Comparison of ENCODE assay signal across 23 cellular contexts in the genomic region with DNA sequence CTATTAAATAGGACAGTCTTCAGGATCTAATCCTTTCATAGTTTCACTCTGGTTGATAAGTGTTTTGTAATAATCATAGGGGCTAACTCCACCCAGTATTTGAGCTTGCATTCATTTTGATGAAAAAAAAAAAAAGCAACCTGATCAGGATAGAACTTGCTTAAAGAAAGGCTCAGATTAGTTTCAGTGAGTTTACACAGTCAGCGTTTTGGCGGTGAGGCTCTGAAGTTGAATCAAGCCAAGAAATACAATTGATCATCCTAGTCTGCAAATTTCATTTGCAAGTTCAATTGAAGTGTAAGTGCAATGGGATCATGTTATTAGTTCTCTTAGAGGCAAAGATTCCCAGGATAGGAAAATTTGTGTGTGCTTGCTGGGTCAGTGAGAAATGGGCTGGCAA.
"Had no signal": no experiment of that assay in that cellular context is flagged by ENCODE, and none has a peak within 500 bp of the region (broad histone marks: within the 10 kb centered on the region; RNA-seq: fewer than 3 reads in every experiment).

No MANE protein-coding gene starts in this region.

- H3K4me1 Mint-ChIP-seq: activated CD4-positive, alpha-beta T cell treated with anti-CD3 and anti-CD28 coated beads for 36 hours; activated CD8-positive, alpha-beta memory T cell treated with anti-CD3 and anti-CD28 coated beads, Interleukin-2, amount 10 ng/mL, durations not matched to agents 7 days and 5 days; T-cell had no signal

- H3K4me1 ChIP-seq: left lung had no signal

- DNase-seq: activated CD4-positive, alpha-beta T cell treated with anti-CD3 and anti-CD28 coated beads for 36 hours; activated CD4-positive, alpha-beta T cell treated with anti-CD3 and anti-CD28 coated beads, Interleukin-2, amount 50 U/mL, for 48 hours; activated CD8-positive, alpha-beta memory T cell treated with anti-CD3 and anti-CD28 coated beads, Interleukin-2, amount 10 ng/mL, durations not matched to agents 7 days and 5 days; activated naive CD4-positive, alpha-beta T cell treated with anti-CD3 and anti-CD28 coated beads for 36 hours; aorta; foreskin melanocyte; glutamatergic neuron; hippocampal formation; left lung; nephron progenitor cell; nucleus accumbens; retina; stimulated activated CD4-positive, alpha-beta T cell treated with anti-CD3 and anti-CD28 coated beads, Interleukin-12 subunit alpha, Interleukin-12 subunit beta, amount 100 ng/mL, for 4 hours; stimulated activated CD4-positive, alpha-beta T cell treated with anti-CD3 and anti-CD28 coated beads, Interleukin-1b, Interleukin-23, amount 100 ng/mL, for 48 hours; stimulated activated naive CD8-positive, alpha-beta T cell treated with anti-CD3 and anti-CD28 coated beads, Interleukin-15, Interleukin-2, amounts not matched to agents 100 U/mL and 50 U/mL, for 24 hours; T-cell; trophoblast cell had no signal

- H3K4me3 ChIP-seq: coronary artery, esophagus muscularis mucosa, left lung, suprapubic skin, vagina had no signal

- ATAC-seq: activated CD4-positive, alpha-beta T cell treated with anti-CD3 and anti-CD28 coated beads for 36 hours; activated CD8-positive, alpha-beta memory T cell treated with anti-CD3 and anti-CD28 coated beads, Interleukin-2, amount 10 ng/mL, durations not matched to agents 7 days and 5 days; left lung; stimulated activated naive CD8-positive, alpha-beta T cell treated with anti-CD3 and anti-CD28 coated beads, Interleukin-15, Interleukin-2, amounts not matched to agents 100 U/mL and 50 U/mL, for 24 hours; T-cell; WTC11 had no signal

- H3K27me3 ChIP-seq: esophagus muscularis mucosa, left lung, suprapubic skin, vagina had no signal

- H3K27ac Mint-ChIP-seq: activated CD4-positive, alpha-beta T cell treated with anti-CD3 and anti-CD28 coated beads for 36 hours; activated CD8-positive, alpha-beta memory T cell treated with anti-CD3 and anti-CD28 coated beads, Interleukin-2, amount 10 ng/mL, durations not matched to agents 7 days and 5 days; activated naive CD4-positive, alpha-beta T cell treated with anti-CD3 and anti-CD28 coated beads for 36 hours; activated T-helper 2 cell treated with anti-CD3 and anti-CD28 coated beads, Interferon-gamma antibody, Interleukin-2, Interleukin-4, amounts not matched to agents 10 μg/mL and 5 μg/mL and 100 μg/mL, durations not matched to agents 14 hours and 24 hours and 36 hours; nephron progenitor cell; T-cell; WTC11 had no signal

- H3K36me3 Mint-ChIP-seq: activated CD8-positive, alpha-beta memory T cell treated with anti-CD3 and anti-CD28 coated beads, Interleukin-2, amount 10 ng/mL, durations not matched to agents 7 days and 5 days; T-cell; WTC11 had no signal

- H3K27ac ChIP-seq: coronary artery, esophagus muscularis mucosa, left lung, suprapubic skin, vagina had no signal

- H3K4me3 Mint-ChIP-seq: activated CD4-positive, alpha-beta T cell treated with anti-CD3 and anti-CD28 coated beads for 36 hours; activated CD8-positive, alpha-beta memory T cell treated with anti-CD3 and anti-CD28 coated beads, Interleukin-2, amount 10 ng/mL, durations not matched to agents 7 days and 5 days; activated naive CD4-positive, alpha-beta T cell treated with anti-CD3 and anti-CD28 coated beads for 36 hours; nephron progenitor cell; T-cell; WTC11 had no signal

- H3K9me3 Mint-ChIP-seq: activated naive CD4-positive, alpha-beta T cell treated with anti-CD3 and anti-CD28 coated beads for 36 hours; activated T-helper 2 cell treated with anti-CD3 and anti-CD28 coated beads, Interferon-gamma antibody, Interleukin-2, Interleukin-4, amounts not matched to agents 10 μg/mL and 5 μg/mL and 100 μg/mL, durations not matched to agents 14 hours and 24 hours and 36 hours; nephron progenitor cell; T-cell; WTC11 had no signal

- H3K9me3 ChIP-seq: esophagus muscularis mucosa, left lung, suprapubic skin, vagina had no signal

- H3K36me3 ChIP-seq: esophagus muscularis mucosa, left lung, suprapubic skin, vagina had no signal
